Comparison of ENCODE assay signal across 38 cellular contexts in genomic region chr12:51986834-51987233, GRCh38. TPM values are rescaled to one million over a fixed set of nuclear protein-coding genes. Genes with fewer than 3 reads are reported as not detected.
"Had no signal": no experiment of that assay in that cellular context is flagged by ENCODE, and none has a peak within 500 bp of the region (broad histone marks: within the 10 kb centered on the region; RNA-seq: fewer than 3 reads in every experiment).

No MANE protein-coding gene starts in this region.

- H3K4me1 Mint-ChIP-seq: activated naive CD4-positive, alpha-beta T cell treated with anti-CD3 and anti-CD28 coated beads, Interleukin-2, amount 10 ng/mL, durations not matched to agents 7 days and 5 days; activated naive CD4-positive, alpha-beta T cell treated with anti-CD3 and anti-CD28 coated beads, Interleukin-2, amount 50 U/mL, for 24 hours; activated naive CD8-positive, alpha-beta T cell treated with anti-CD3 and anti-CD28 coated beads for 36 hours; activated naive CD8-positive, alpha-beta T cell treated with anti-CD3 and anti-CD28 coated beads, Interleukin-2, amount 10 ng/mL, durations not matched to agents 7 days and 5 days; activated naive CD8-positive, alpha-beta T cell treated with anti-CD3 and anti-CD28 coated beads, Interleukin-2, amount 50 U/mL, for 24 hours; activated T-helper 17 cell treated with anti-CD3 and anti-CD28 coated beads, Interleukin-2, amount 50 U/mL, for 72 hours; brain; central memory CD8-positive, alpha-beta T cell had no signal

- H3K27ac Mint-ChIP-seq: activated naive CD4-positive, alpha-beta T cell treated with anti-CD3 and anti-CD28 coated beads for 36 hours; activated naive CD4-positive, alpha-beta T cell treated with anti-CD3 and anti-CD28 coated beads, Interleukin-2, amount 10 ng/mL, durations not matched to agents 7 days and 5 days; activated naive CD4-positive, alpha-beta T cell treated with anti-CD3 and anti-CD28 coated beads, Interleukin-2, amount 50 U/mL, for 24 hours; activated naive CD4-positive, alpha-beta T cell treated with anti-CD3 and anti-CD28 coated beads, Interleukin-2, amount 50 U/mL, for 72 hours; activated naive CD8-positive, alpha-beta T cell; activated naive CD8-positive, alpha-beta T cell treated with anti-CD3 and anti-CD28 coated beads for 36 hours; activated naive CD8-positive, alpha-beta T cell treated with anti-CD3 and anti-CD28 coated beads, Interleukin-2, amount 10 ng/mL, durations not matched to agents 7 days and 5 days; activated naive CD8-positive, alpha-beta T cell treated with anti-CD3 and anti-CD28 coated beads, Interleukin-2, amount 50 U/mL, for 24 hours; activated T-cell treated with anti-CD3 and anti-CD28 coated beads, Interleukin-2, amount 50 U/mL, for 24 hours; activated T-cell treated with anti-CD3 and anti-CD28 coated beads, Interleukin-2, amount 50 U/mL, for 72 hours; activated T-helper 1 cell treated with anti-CD3 and anti-CD28 coated beads, Interleukin-12 subunit alpha, Interleukin-12 subunit beta, Interleukin-2, Interleukin-4 antibody, amounts not matched to agents 30 ng/mL and 10 ng/mL and 1 ng/mL, durations not matched to agents 14 hours and 24 hours and 36 hours; activated T-helper 17 cell treated with anti-CD3 and anti-CD28 coated beads, Interleukin-2, amount 50 U/mL, for 72 hours; activated T-helper 2 cell treated with anti-CD3 and anti-CD28 coated beads, Interferon-gamma antibody, Interleukin-2, Interleukin-4, amounts not matched to agents 10 μg/mL and 5 μg/mL and 100 μg/mL, durations not matched to agents 14 hours and 24 hours and 36 hours; brain had no signal

- ATAC-seq: activated naive CD4-positive, alpha-beta T cell treated with anti-CD3 and anti-CD28 coated beads, Interleukin-2, amount 50 U/mL, for 72 hours; activated naive CD8-positive, alpha-beta T cell treated with anti-CD3 and anti-CD28 coated beads, Interleukin-2, amount 50 U/mL, for 24 hours; activated T-cell treated with anti-CD3 and anti-CD28 coated beads, Interleukin-2, amount 50 U/mL, for 4 hours; activated T-cell treated with anti-CD3 and anti-CD28 coated beads, Interleukin-2, amount 50 U/mL, for 72 hours; activated T-helper 17 cell treated with anti-CD3 and anti-CD28 coated beads, Interleukin-2, amount 50 U/mL, for 72 hours; body of pancreas had no signal

- H3K36me3 Mint-ChIP-seq: activated naive CD4-positive, alpha-beta T cell treated with anti-CD3 and anti-CD28 coated beads, Interleukin-2, amount 10 ng/mL, durations not matched to agents 7 days and 5 days; activated naive CD4-positive, alpha-beta T cell treated with anti-CD3 and anti-CD28 coated beads, Interleukin-2, amount 50 U/mL, for 72 hours; activated naive CD8-positive, alpha-beta T cell treated with anti-CD3 and anti-CD28 coated beads for 36 hours had no signal

- H3K9me3 Mint-ChIP-seq: activated naive CD4-positive, alpha-beta T cell treated with anti-CD3 and anti-CD28 coated beads for 36 hours; activated naive CD4-positive, alpha-beta T cell treated with anti-CD3 and anti-CD28 coated beads, Interleukin-2, amount 10 ng/mL, durations not matched to agents 7 days and 5 days; activated naive CD4-positive, alpha-beta T cell treated with anti-CD3 and anti-CD28 coated beads, Interleukin-2, amount 50 U/mL, for 24 hours; activated naive CD4-positive, alpha-beta T cell treated with anti-CD3 and anti-CD28 coated beads, Interleukin-2, amount 50 U/mL, for 72 hours; activated naive CD8-positive, alpha-beta T cell treated with anti-CD3 and anti-CD28 coated beads for 36 hours; activated naive CD8-positive, alpha-beta T cell treated with anti-CD3 and anti-CD28 coated beads, Interleukin-2, amount 10 ng/mL, durations not matched to agents 7 days and 5 days; activated naive CD8-positive, alpha-beta T cell treated with anti-CD3 and anti-CD28 coated beads, Interleukin-2, amount 50 U/mL, for 24 hours; activated T-cell treated with anti-CD3 and anti-CD28 coated beads, Interleukin-2, amount 50 U/mL, for 24 hours; activated T-cell treated with anti-CD3 and anti-CD28 coated beads, Interleukin-2, amount 50 U/mL, for 4 hours; activated T-cell treated with anti-CD3 and anti-CD28 coated beads, Interleukin-2, amount 50 U/mL, for 72 hours; activated T-helper 1 cell treated with anti-CD3 and anti-CD28 coated beads, Interleukin-12 subunit alpha, Interleukin-12 subunit beta, Interleukin-2, Interleukin-4 antibody, amounts not matched to agents 30 ng/mL and 10 ng/mL and 1 ng/mL, durations not matched to agents 14 hours and 24 hours and 36 hours; activated T-helper 17 cell treated with anti-CD3 and anti-CD28 coated beads, Interleukin-2, amount 50 U/mL, for 72 hours; activated T-helper 2 cell treated with anti-CD3 and anti-CD28 coated beads, Interferon-gamma antibody, Interleukin-2, Interleukin-4, amounts not matched to agents 10 μg/mL and 5 μg/mL and 100 μg/mL, durations not matched to agents 14 hours and 24 hours and 36 hours; brain; central memory CD8-positive, alpha-beta T cell had no signal

- H3K4me3 Mint-ChIP-seq: activated naive CD4-positive, alpha-beta T cell treated with anti-CD3 and anti-CD28 coated beads for 36 hours; activated naive CD4-positive, alpha-beta T cell treated with anti-CD3 and anti-CD28 coated beads, Interleukin-2, amount 10 ng/mL, durations not matched to agents 7 days and 5 days; activated naive CD4-positive, alpha-beta T cell treated with anti-CD3 and anti-CD28 coated beads, Interleukin-2, amount 50 U/mL, for 24 hours; activated naive CD8-positive, alpha-beta T cell; activated naive CD8-positive, alpha-beta T cell treated with anti-CD3 and anti-CD28 coated beads for 36 hours; activated naive CD8-positive, alpha-beta T cell treated with anti-CD3 and anti-CD28 coated beads, Interleukin-2, amount 10 ng/mL, durations not matched to agents 7 days and 5 days; activated naive CD8-positive, alpha-beta T cell treated with anti-CD3 and anti-CD28 coated beads, Interleukin-2, amount 50 U/mL, for 24 hours; activated T-cell treated with anti-CD3 and anti-CD28 coated beads, Interleukin-2, amount 50 U/mL, for 24 hours; activated T-cell treated with anti-CD3 and anti-CD28 coated beads, Interleukin-2, amount 50 U/mL, for 4 hours; activated T-cell treated with anti-CD3 and anti-CD28 coated beads, Interleukin-2, amount 50 U/mL, for 72 hours; activated T-helper 1 cell treated with anti-CD3 and anti-CD28 coated beads, Interleukin-12 subunit alpha, Interleukin-12 subunit beta, Interleukin-2, Interleukin-4 antibody, amounts not matched to agents 30 ng/mL and 10 ng/mL and 1 ng/mL, durations not matched to agents 14 hours and 24 hours and 36 hours; activated T-helper 17 cell treated with anti-CD3 and anti-CD28 coated beads, Interleukin-2, amount 50 U/mL, for 72 hours; brain; central memory CD8-positive, alpha-beta T cell had no signal

- H3K4me3 ChIP-seq: adrenal gland, ascending aorta, body of pancreas, breast epithelium, cardiac muscle cell had no signal

- H3K4me1 ChIP-seq: adrenal gland, ascending aorta, body of pancreas, breast epithelium had no signal

- H3K27ac ChIP-seq: adrenal gland, ascending aorta, body of pancreas, brain microvascular endothelial cell, breast epithelium, cardiac muscle cell had no signal

- H3K27me3 Mint-ChIP-seq: activated naive CD4-positive, alpha-beta T cell treated with anti-CD3 and anti-CD28 coated beads, Interleukin-2, amount 10 ng/mL, durations not matched to agents 7 days and 5 days; activated naive CD4-positive, alpha-beta T cell treated with anti-CD3 and anti-CD28 coated beads, Interleukin-2, amount 50 U/mL, for 24 hours; activated naive CD8-positive, alpha-beta T cell; activated naive CD8-positive, alpha-beta T cell treated with anti-CD3 and anti-CD28 coated beads for 36 hours; activated naive CD8-positive, alpha-beta T cell treated with anti-CD3 and anti-CD28 coated beads, Interleukin-2, amount 10 ng/mL, durations not matched to agents 7 days and 5 days; activated naive CD8-positive, alpha-beta T cell treated with anti-CD3 and anti-CD28 coated beads, Interleukin-2, amount 50 U/mL, for 24 hours; activated T-cell treated with anti-CD3 and anti-CD28 coated beads, Interleukin-2, amount 50 U/mL, for 24 hours; activated T-helper 17 cell treated with anti-CD3 and anti-CD28 coated beads, Interleukin-2, amount 50 U/mL, for 72 hours; brain; central memory CD8-positive, alpha-beta T cell had no signal

- H3K27me3 ChIP-seq: adrenal gland, ascending aorta, body of pancreas, brain microvascular endothelial cell, breast epithelium, cardiac muscle cell had no signal

- DNase-seq: activated effector memory CD4-positive, alpha-beta T cell treated with anti-CD3 and anti-CD28 coated beads, Interleukin-2, amount 50 U/mL, for 16 hours; activated effector memory CD4-positive, alpha-beta T cell treated with Interleukin-2 at 50 U/mL for 16 hours; activated gamma-delta T cell; activated gamma-delta T cell treated with Interleukin-2 at 50 U/mL for 16 hours; activated naive CD4-positive, alpha-beta T cell; activated naive CD4-positive, alpha-beta T cell treated with anti-CD3 and anti-CD28 coated beads for 36 hours; activated naive CD4-positive, alpha-beta T cell treated with anti-CD3 and anti-CD28 coated beads, Interleukin-2, amount 10 ng/mL, durations not matched to agents 7 days and 5 days; activated naive CD4-positive, alpha-beta T cell treated with anti-CD3 and anti-CD28 coated beads, Interleukin-2, amount 50 U/mL, for 16 hours; activated naive CD4-positive, alpha-beta T cell treated with Interleukin-2 at 50 U/mL for 16 hours; activated naive CD8-positive, alpha-beta T cell treated with anti-CD3 and anti-CD28 coated beads for 36 hours; activated naive CD8-positive, alpha-beta T cell treated with anti-CD3 and anti-CD28 coated beads, Interleukin-2, amount 10 ng/mL, durations not matched to agents 7 days and 5 days; activated naive CD8-positive, alpha-beta T cell treated with anti-CD3 and anti-CD28 coated beads, Interleukin-2, amount 50 U/mL, for 24 hours; activated T-cell treated with anti-CD3 and anti-CD28 coated beads, Interleukin-2, amount 50 U/mL, for 1 hour; activated T-cell treated with anti-CD3 and anti-CD28 coated beads, Interleukin-2, amount 50 U/mL, for 24 hours; activated T-cell treated with anti-CD3 and anti-CD28 coated beads, Interleukin-2, amount 50 U/mL, for 4 hours; activated T-cell treated with anti-CD3 and anti-CD28 coated beads, Interleukin-2, amount 50 U/mL, for 48 hours; activated T-cell treated with anti-CD3 and anti-CD28 coated beads, Interleukin-2, amount 50 U/mL, for 72 hours; amniotic stem cell; amygdala; aorta; body of pancreas; brain microvascular endothelial cell; caudate nucleus; central memory CD4-positive, alpha-beta T cell; cerebellar nuclear complex had no signal

- H3K9me3 ChIP-seq: adrenal gland, ascending aorta, body of pancreas, breast epithelium had no signal

RNA-seq across cellular contexts. Expression of gene TAMALIN, which starts 19.9 kb away (rescaled TPM):
- total RNA-seq: bronchial epithelial cell had no signal
